12 cellular contexts compared by ENCODE assay signal in genomic region chr11:68545796-68546195, GRCh38.
DNase-seq lines count a peak whose midpoint lies in the region; ATAC-seq, FAIRE-seq and TF ChIP-seq lines count a peak whose summit lies in the region.
"Had no signal": no experiment of that assay in that cellular context is flagged by ENCODE, and none has a peak within 500 bp of the region (broad histone marks: within the 10 kb centered on the region; RNA-seq: fewer than 3 reads in every experiment).

No MANE protein-coding gene starts in this region.

- TF ChIP-seq POLR2A in thyroid gland (IDR thresholded peaks at IDR 0.05) = no peak

- H3K9me3 ChIP-seq in thyroid gland = no peaks in the 10 kb centered on the region
- H3K9me3 ChIP-seq: vagina had no signal

- no peak overlapping the region for H3K4me3 ChIP-seq in thyroid gland (replicated peaks in 1 of 3)
- H3K4me3 ChIP-seq: vagina had no signal

- no peak for ATAC-seq in natural killer cell
- ATAC-seq in natural killer cell treated with Interleukin-12 subunit alpha and Interleukin-12 subunit beta and Interleukin-15 and Interleukin-18, amount 100 ng/mL, for 72 hours = no peak
- peak; percentile 35 to 36 for ATAC-seq in left cardiac atrium
- ATAC-seq in HG03442 (IDR thresholded peaks at IDR 0.05; ENCODE audit: unreplicated experiment) = no peak

- H3K9me3 Mint-ChIP-seq in natural killer cell = no peaks in the 10 kb centered on the region
- no peaks in the 10 kb centered on the region for H3K9me3 Mint-ChIP-seq in natural killer cell treated with Interleukin-12 subunit alpha and Interleukin-12 subunit beta and Interleukin-15 and Interleukin-18, amount 100 ng/mL, for 72 hours
- H3K9me3 Mint-ChIP-seq: activated CD4-positive, alpha-beta T cell treated with anti-CD3 and anti-CD28 coated beads, Interleukin-2, amount 10 ng/mL, durations not matched to agents 24 days and 14 days had no signal

- H3K4me3 Mint-ChIP-seq in natural killer cell = no peak overlapping the region
- H3K4me3 Mint-ChIP-seq in natural killer cell treated with Interleukin-12 subunit alpha and Interleukin-12 subunit beta and Interleukin-15 and Interleukin-18, amount 100 ng/mL, for 72 hours = no peak overlapping the region
- H3K4me3 Mint-ChIP-seq: activated CD4-positive, alpha-beta T cell treated with anti-CD3 and anti-CD28 coated beads, Interleukin-2, amount 10 ng/mL, durations not matched to agents 24 days and 14 days had no signal

- H3K27me3 Mint-ChIP-seq in natural killer cell (ENCODE audit: low read depth in 2 of 2) = no peaks in the 10 kb centered on the region
- H3K27me3 Mint-ChIP-seq in natural killer cell treated with Interleukin-12 subunit alpha and Interleukin-12 subunit beta and Interleukin-15 and Interleukin-18, amount 100 ng/mL, for 72 hours = no peaks in the 10 kb centered on the region
- H3K27me3 Mint-ChIP-seq: activated CD4-positive, alpha-beta T cell treated with anti-CD3 and anti-CD28 coated beads, Interleukin-2, amount 10 ng/mL, durations not matched to agents 24 days and 14 days had no signal

- H3K4me1 Mint-ChIP-seq in natural killer cell = peaks cover 64 to 78% of the 10 kb centered on the region in 2 donors
- peaks cover 65 to 75% of the 10 kb centered on the region in 2 donors for H3K4me1 Mint-ChIP-seq in natural killer cell treated with Interleukin-12 subunit alpha and Interleukin-12 subunit beta and Interleukin-15 and Interleukin-18, amount 100 ng/mL, for 72 hours (ENCODE audit: low read depth in 2 of 2)

- TF ChIP-seq CTCF in natural killer cell (IDR thresholded peaks at IDR 0.05) (no peak), RWPE1 (conservative IDR thresholded peaks at IDR 0.05; ENCODE audit: low read depth) (no peak), thyroid gland (IDR thresholded peaks at IDR 0.05) (no peak)

- 39 to 40% methylated on average over 1 of the region's 1 CpG for WGBS in thyroid gland, 2 donors

- POLR2A ChIA-PET in RWPE1 (lab: Yijun Ruan, JAX; ENCODE audit: low non-redundant PET) = no interaction called here

- CTCF ChIA-PET in RWPE1 (lab: Yijun Ruan, JAX) = interaction anchor here (0.5 to 0.6 kb wide), 2 partner anchors 26 to 845 kb away, joined by 3 to 6 read pairs; no protein-coding TSS in a partner anchor

- FAIRE-seq in frontal cortex (lab: Jason Lieb, UNC) = no peak
- FAIRE-seq: astrocyte, H1 had no signal

- peaks cover 22 to 61% of the 10 kb centered on the region in 2 donors for H3K4me1 ChIP-seq in thyroid gland

- H3K27me3 ChIP-seq in thyroid gland = no peaks in the 10 kb centered on the region
- H3K27me3 ChIP-seq: vagina had no signal

- peak overlapping the region; percentile 74 to 84 for H3K27ac Mint-ChIP-seq in natural killer cell
- H3K27ac Mint-ChIP-seq in natural killer cell treated with Interleukin-12 subunit alpha and Interleukin-12 subunit beta and Interleukin-15 and Interleukin-18, amount 100 ng/mL, for 72 hours = peak overlapping the region in 1 of 2 donors; percentile 95

- intact Hi-C loops in natural killer cell (cut with micrococcal nuclease) = no loop called here
- intact Hi-C loops in left cardiac atrium (cut with DNase I) = no loop called here
- intact Hi-C loops in thyroid gland (cut with DNase I) = no loop called here

- peaks cover 0 to 10% of the 10 kb centered on the region in 2 donors for H3K36me3 ChIP-seq in thyroid gland

- no peak overlapping the region for H3K27ac ChIP-seq in RWPE1
- H3K27ac ChIP-seq in thyroid gland = peak overlapping the region; percentile 37 to 56 (median 53)
- H3K27ac ChIP-seq: vagina had no signal

- DNase-seq in natural killer cell (no peak), RWPE1 (ENCODE audit: low spot score) (peak; percentile 8), left cardiac atrium (no peak), thyroid gland (peak; percentile 69 to 73), frontal cortex (ENCODE audit: low spot score in 2 of 2) (no peak), CD1c-positive myeloid dendritic cell (ENCODE audit: extremely low spot score) (no peak)
- DNase-seq in natural killer cell treated with Interleukin-12 subunit alpha and Interleukin-12 subunit beta and Interleukin-15 and Interleukin-18, amount 100 ng/mL, for 72 hours (ENCODE audit: low spot score) = no peak
- DNase-seq: activated CD4-positive, alpha-beta T cell treated with anti-CD3 and anti-CD28 coated beads, Interleukin-2, amount 10 ng/mL, durations not matched to agents 24 days and 14 days had no signal

- H3K36me3 Mint-ChIP-seq in natural killer cell = no peaks in the 10 kb centered on the region
- H3K36me3 Mint-ChIP-seq in natural killer cell treated with Interleukin-12 subunit alpha and Interleukin-12 subunit beta and Interleukin-15 and Interleukin-18, amount 100 ng/mL, for 72 hours = peaks cover 28% of the 10 kb centered on the region

Comparison
In these comparisons a context has a peak if more than half of its experiments do, and no peak if none do; other contexts are left out.
1. ATAC-seq: peak in left cardiac atrium (2 of 2); none in natural killer cell (0 of 3), natural killer cell treated with Interleukin-12 subunit alpha and Interleukin-12 subunit beta and Interleukin-15 and Interleukin-18, amount 100 ng/mL, for 72 hours (0 of 2) and HG03442 (single experiment).
2. DNase-seq: peak in RWPE1 (single experiment) and thyroid gland (2 of 2); none in natural killer cell (single experiment), natural killer cell treated with Interleukin-12 subunit alpha and Interleukin-12 subunit beta and Interleukin-15 and Interleukin-18, amount 100 ng/mL, for 72 hours (single experiment), left cardiac atrium (single experiment), frontal cortex (0 of 2) and CD1c-positive myeloid dendritic cell (single experiment).